ENCODE assay signal across 1 cellular context in genomic region chr3:136196401-136197158, GRCh38.
TF ChIP-seq lines count a peak whose summit lies in the region.

No MANE protein-coding gene starts in this region.

TF ChIP-seq in K562, 482 proteins besides CTCF, POLR2A, EP300 and RAD21 (continued from another document and continues in another):
- no peak for TF ChIP-seq GTF3C2 (IDR thresholded peaks at IDR 0.05; ENCODE audit: borderline replicate concordance, extremely low read depth, insufficient read length)
- no peak for TF ChIP-seq STAT5B (CRISPR knock-in tag; IDR thresholded peaks at IDR 0.05)
- TF ChIP-seq NFE2L1 (tag; IDR thresholded peaks at IDR 0.05; ENCODE audit: borderline replicate concordance, low read depth) = no peak
- no peak for TF ChIP-seq DEAF1 (CRISPR knock-in tag; IDR thresholded peaks at IDR 0.05)
- TF ChIP-seq ID3 (CRISPR knock-in tag; IDR thresholded peaks at IDR 0.05) = no peak
- peak; percentile 85 for TF ChIP-seq ID3 (tag; IDR thresholded peaks at IDR 0.05)
- peak; percentile 50 to 85; a peak in 2 of 4 replicates for TF ChIP-seq UBTF (IDR thresholded peaks at IDR 0.05; ENCODE audit: borderline replicate concordance in 1 of 2, low read depth in 2 of 2, low read length in 2 of 2)
- no peak for TF ChIP-seq CHD7 (IDR thresholded peaks at IDR 0.05; ENCODE audit: low read depth, low read length)
- no peak for TF ChIP-seq ZNF408 (CRISPR knock-in tag; IDR thresholded peaks at IDR 0.05; ENCODE audit: low read depth)
- no peak for TF ChIP-seq ADNP (tag; IDR thresholded peaks at IDR 0.05)
- no peak for TF ChIP-seq SPI1 (IDR thresholded peaks at IDR 0.05; ENCODE audit: borderline replicate concordance, low read depth, low read length)
- TF ChIP-seq ZNF518B (CRISPR knock-in tag; IDR thresholded peaks at IDR 0.05) = no peak
- peak; percentile 89 for TF ChIP-seq KDM5B (IDR thresholded peaks at IDR 0.05; ENCODE audit: insufficient replicate concordance, low read depth, low read length)
- no peak for TF ChIP-seq PHB2 (IDR thresholded peaks at IDR 0.05; ENCODE audit: low read depth)
- TF ChIP-seq ZNF224 (CRISPR knock-in tag; IDR thresholded peaks at IDR 0.05) = peak; percentile 77; the same call in 1 of the 2 replicates
- no peak for TF ChIP-seq ZNF277 (CRISPR knock-in tag; IDR thresholded peaks at IDR 0.05; ENCODE audit: borderline replicate concordance)
- 0 out of 2 replicates have a peak, but pooled peaks have one; percentile 31 for TF ChIP-seq TRIM28 (IDR thresholded peaks at IDR 0.05)
- TF ChIP-seq DNMT1 (IDR thresholded peaks at IDR 0.05) = no peak
- no peak for TF ChIP-seq ELF2 (CRISPR knock-in tag; IDR thresholded peaks at IDR 0.05)
- TF ChIP-seq MYNN (IDR thresholded peaks at IDR 0.05) = 0 out of 2 replicates have a peak, but pooled peaks have one; percentile 51
- TF ChIP-seq MYNN (CRISPR knock-in tag; IDR thresholded peaks at IDR 0.05) = no peak
- no peak for TF ChIP-seq ARHGAP35 (IDR thresholded peaks at IDR 0.05; ENCODE audit: partially characterized antibody)
- peak; percentile 77 for TF ChIP-seq EGR1 (conservative IDR thresholded peaks at IDR 0.05)
- TF ChIP-seq BRF2 (IDR thresholded peaks at IDR 0.05; ENCODE audit: borderline replicate concordance, insufficient read depth, insufficient read length) = no peak
- TF ChIP-seq MYC (IDR thresholded peaks at IDR 0.05; ENCODE audit: low read depth, low read length) = peak; percentile 97
- TF ChIP-seq MYC (CRISPR knock-in tag; IDR thresholded peaks at IDR 0.05; ENCODE audit: borderline replicate concordance, low read depth) = peak; percentile 97
- no peak for TF ChIP-seq ILF3 (IDR thresholded peaks at IDR 0.05; ENCODE audit: borderline replicate concordance)
